Comparison of ENCODE assay signal across 1 cellular context in the genomic region with DNA sequence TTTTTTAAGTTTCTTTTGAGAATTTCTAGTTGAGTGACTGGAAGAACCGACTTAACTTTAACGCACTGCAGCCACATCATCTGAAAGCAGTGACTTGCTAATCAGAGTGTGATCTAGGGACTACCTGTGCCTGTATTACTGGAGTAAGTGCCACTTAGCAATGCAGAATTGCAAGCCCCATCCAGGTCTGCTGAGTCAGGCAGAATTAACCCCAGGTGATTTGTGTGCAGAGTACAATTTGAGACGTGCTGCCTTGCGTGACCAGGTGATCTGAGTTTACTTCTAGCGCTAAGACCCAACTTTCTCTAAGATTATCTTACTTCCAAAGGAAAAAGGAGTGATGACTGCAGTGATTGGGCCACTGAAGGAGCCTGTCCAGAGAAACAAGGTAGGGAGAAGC.
TF ChIP-seq lines count a peak whose summit lies in the region.

No MANE protein-coding gene starts in this region.

TF ChIP-seq in GM23338, 12 proteins besides CTCF, POLR2A, EP300 and RAD21 (continued from another document):
- TF ChIP-seq, protein P1, sequence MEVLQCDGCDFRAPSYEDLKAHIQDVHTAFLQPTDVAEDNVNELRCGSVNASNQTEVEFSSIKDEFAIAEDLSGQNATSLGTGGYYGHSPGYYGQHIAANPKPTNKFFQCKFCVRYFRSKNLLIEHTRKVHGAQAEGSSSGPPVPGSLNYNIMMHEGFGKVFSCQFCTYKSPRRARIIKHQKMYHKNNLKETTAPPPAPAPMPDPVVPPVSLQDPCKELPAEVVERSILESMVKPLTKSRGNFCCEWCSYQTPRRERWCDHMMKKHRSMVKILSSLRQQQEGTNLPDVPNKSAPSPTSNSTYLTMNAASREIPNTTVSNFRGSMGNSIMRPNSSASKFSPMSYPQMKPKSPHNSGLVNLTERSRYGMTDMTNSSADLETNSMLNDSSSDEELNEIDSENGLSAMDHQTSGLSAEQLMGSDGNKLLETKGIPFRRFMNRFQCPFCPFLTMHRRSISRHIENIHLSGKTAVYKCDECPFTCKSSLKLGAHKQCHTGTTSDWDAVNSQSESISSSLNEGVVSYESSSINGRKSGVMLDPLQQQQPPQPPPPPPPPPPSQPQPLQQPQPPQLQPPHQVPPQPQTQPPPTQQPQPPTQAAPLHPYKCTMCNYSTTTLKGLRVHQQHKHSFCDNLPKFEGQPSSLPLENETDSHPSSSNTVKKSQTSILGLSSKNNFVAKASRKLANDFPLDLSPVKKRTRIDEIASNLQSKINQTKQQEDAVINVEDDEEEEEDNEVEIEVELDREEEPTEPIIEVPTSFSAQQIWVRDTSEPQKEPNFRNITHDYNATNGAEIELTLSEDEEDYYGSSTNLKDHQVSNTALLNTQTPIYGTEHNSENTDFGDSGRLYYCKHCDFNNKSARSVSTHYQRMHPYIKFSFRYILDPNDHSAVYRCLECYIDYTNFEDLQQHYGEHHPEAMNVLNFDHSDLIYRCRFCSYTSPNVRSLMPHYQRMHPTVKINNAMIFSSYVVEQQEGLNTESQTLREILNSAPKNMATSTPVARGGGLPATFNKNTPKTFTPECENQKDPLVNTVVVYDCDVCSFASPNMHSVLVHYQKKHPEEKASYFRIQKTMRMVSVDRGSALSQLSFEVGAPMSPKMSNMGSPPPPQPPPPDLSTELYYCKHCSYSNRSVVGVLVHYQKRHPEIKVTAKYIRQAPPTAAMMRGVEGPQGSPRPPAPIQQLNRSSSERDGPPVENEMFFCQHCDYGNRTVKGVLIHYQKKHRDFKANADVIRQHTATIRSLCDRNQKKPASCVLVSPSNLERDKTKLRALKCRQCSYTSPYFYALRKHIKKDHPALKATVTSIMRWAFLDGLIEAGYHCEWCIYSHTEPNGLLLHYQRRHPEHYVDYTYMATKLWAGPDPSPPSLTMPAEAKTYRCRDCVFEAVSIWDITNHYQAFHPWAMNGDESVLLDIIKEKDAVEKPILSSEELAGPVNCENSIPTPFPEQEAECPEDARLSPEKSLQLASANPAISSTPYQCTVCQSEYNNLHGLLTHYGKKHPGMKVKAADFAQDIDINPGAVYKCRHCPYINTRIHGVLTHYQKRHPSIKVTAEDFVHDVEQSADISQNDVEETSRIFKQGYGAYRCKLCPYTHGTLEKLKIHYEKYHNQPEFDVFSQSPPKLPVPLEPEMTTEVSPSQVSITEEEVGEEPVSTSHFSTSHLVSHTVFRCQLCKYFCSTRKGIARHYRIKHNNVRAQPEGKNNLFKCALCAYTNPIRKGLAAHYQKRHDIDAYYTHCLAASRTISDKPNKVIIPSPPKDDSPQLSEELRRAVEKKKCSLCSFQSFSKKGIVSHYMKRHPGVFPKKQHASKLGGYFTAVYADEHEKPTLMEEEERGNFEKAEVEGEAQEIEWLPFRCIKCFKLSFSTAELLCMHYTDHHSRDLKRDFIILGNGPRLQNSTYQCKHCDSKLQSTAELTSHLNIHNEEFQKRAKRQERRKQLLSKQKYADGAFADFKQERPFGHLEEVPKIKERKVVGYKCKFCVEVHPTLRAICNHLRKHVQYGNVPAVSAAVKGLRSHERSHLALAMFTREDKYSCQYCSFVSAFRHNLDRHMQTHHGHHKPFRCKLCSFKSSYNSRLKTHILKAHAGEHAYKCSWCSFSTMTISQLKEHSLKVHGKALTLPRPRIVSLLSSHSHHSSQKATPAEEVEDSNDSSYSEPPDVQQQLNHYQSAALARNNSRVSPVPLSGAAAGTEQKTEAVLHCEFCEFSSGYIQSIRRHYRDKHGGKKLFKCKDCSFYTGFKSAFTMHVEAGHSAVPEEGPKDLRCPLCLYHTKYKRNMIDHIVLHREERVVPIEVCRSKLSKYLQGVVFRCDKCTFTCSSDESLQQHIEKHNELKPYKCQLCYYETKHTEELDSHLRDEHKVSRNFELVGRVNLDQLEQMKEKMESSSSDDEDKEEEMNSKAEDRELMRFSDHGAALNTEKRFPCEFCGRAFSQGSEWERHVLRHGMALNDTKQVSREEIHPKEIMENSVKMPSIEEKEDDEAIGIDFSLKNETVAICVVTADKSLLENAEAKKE (CRISPR knock-in tag; IDR thresholded peaks at IDR 0.05) = no peak
- no peak for TF ChIP-seq NANOG (IDR thresholded peaks at IDR 0.05; ENCODE audit: borderline replicate concordance)
TF ChIP-seq in GM23338: peak in this region for 0.
